In the genomic region with DNA sequence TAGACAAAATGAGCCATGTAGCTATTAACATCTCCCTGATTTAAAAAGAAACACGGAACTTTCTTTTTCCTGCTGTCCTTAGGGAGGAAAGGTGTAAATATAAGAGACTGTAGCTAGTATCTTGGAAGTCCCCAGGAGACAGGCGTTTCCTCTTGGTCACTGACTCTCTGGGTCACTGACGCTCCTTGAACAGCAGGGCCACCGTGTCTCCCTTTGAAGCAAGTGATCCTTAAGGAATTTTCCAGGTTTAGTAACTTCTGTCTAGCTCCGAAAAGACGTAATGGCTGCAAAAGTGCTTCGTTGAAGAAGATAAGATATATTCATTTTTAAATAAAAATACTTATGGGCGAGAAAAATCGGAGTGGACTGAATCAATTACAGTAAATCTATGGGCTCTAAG, we compare ENCODE assay signal across 2 cellular contexts.
TF ChIP-seq lines count a peak whose summit lies in the region.

No MANE protein-coding gene starts in this region.

TF ChIP-seq in A549, 52 proteins besides CTCF, POLR2A, EP300 and RAD21:
- TF ChIP-seq CBX8 (IDR thresholded peaks at IDR 0.05) (no peak), GATA3 (IDR thresholded peaks at IDR 0.05; ENCODE audit: borderline replicate concordance) (no peak), RARB (CRISPR knock-in tag; IDR thresholded peaks at IDR 0.05) (no peak), FOXS1 (CRISPR knock-in tag; IDR thresholded peaks at IDR 0.05) (no peak), NPAS2 (CRISPR knock-in tag; IDR thresholded peaks at IDR 0.05; ENCODE audit: borderline replicate concordance) (no peak), HOXB13 (CRISPR knock-in tag; IDR thresholded peaks at IDR 0.05; ENCODE audit: low read depth) (no peak), KDM5A (IDR thresholded peaks at IDR 0.05) (no peak), EHF (CRISPR knock-in tag; IDR thresholded peaks at IDR 0.05) (no peak), RCOR1 (IDR thresholded peaks at IDR 0.05; ENCODE audit: low read depth, low read length) (no peak), ZSCAN20 (CRISPR knock-in tag; IDR thresholded peaks at IDR 0.05) (no peak)

TF ChIP-seq in GM12878, 131 proteins besides CTCF, POLR2A, EP300 and RAD21:
- TF ChIP-seq TCF3 (IDR thresholded peaks at IDR 0.05; ENCODE audit: borderline replicate concordance, insufficient read depth, low read depth, low read length) (no peak), NFIC (IDR thresholded peaks at IDR 0.05; ENCODE audit: low read depth, low read length) (no peak), PAX8 (IDR thresholded peaks at IDR 0.05) (0 out of 2 replicates have a peak, but pooled peaks have one; percentile 47), WRNIP1 (IDR thresholded peaks at IDR 0.05; ENCODE audit: borderline replicate concordance, low read depth, low read length) (no peak), IKZF2 (IDR thresholded peaks at IDR 0.05) (peak in 1 of 2 experiments; percentile 31; a peak in 2 of 4 replicates), BACH1 (IDR thresholded peaks at IDR 0.05; ENCODE audit: borderline replicate concordance) (0 out of 2 replicates have a peak, but pooled peaks have one; percentile 20)
- TF ChIP-seq, protein P1, sequence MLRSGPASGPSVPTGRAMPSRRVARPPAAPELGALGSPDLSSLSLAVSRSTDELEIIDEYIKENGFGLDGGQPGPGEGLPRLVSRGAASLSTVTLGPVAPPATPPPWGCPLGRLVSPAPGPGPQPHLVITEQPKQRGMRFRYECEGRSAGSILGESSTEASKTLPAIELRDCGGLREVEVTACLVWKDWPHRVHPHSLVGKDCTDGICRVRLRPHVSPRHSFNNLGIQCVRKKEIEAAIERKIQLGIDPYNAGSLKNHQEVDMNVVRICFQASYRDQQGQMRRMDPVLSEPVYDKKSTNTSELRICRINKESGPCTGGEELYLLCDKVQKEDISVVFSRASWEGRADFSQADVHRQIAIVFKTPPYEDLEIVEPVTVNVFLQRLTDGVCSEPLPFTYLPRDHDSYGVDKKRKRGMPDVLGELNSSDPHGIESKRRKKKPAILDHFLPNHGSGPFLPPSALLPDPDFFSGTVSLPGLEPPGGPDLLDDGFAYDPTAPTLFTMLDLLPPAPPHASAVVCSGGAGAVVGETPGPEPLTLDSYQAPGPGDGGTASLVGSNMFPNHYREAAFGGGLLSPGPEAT (IDR thresholded peaks at IDR 0.05; ENCODE audit: low read depth): no peak
TF ChIP-seq in GM12878: peak in this region for 3.
